20 cellular contexts compared by ENCODE assay signal in the genomic region with DNA sequence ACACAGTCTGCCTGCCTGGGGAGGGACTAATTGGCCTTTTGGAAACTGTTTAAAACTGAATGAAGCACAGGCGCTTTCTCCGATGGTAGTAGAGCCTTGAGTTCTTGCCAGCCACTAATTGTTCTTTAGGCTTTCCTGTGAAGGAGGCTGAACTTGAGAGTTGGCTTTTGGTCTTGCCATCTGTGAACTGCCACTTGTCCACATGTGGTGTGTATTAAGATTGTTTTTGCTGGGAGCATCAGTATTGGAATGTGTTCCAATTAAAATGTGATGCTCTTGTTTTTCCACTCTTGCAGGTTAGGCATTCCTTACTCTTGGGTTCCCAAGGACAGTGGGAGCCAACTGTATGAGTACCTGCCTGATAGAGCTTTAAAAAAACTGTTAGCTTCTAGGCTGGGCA. TPM values are rescaled to one million over a fixed set of nuclear protein-coding genes. Genes with fewer than 3 reads are reported as not detected.
DNase-seq lines count a peak whose midpoint lies in the region; ATAC-seq, FAIRE-seq and TF ChIP-seq lines count a peak whose summit lies in the region.
"Had no signal": no experiment of that assay in that cellular context is flagged by ENCODE, and none has a peak within 500 bp of the region (broad histone marks: within the 10 kb centered on the region; RNA-seq: fewer than 3 reads in every experiment).

No MANE protein-coding gene starts in this region.

- H2AFZ ChIP-seq in SK-N-SH (ENCODE audit: low read depth) (no peak overlapping the region), hepatocyte (no peak overlapping the region)

- H3K4me1 ChIP-seq in SK-N-SH (ENCODE audit: control insufficient read depth in 1 of 2, insufficient read depth in 2 of 2, low read depth in 1 of 2, low read length in 1 of 2) (peaks cover 0 to 22% of the 10 kb centered on the region in 2 experiments; a peak in 2 of 4 replicates), hepatocyte (ENCODE audit: insufficient read depth) (peaks cover 12% of the 10 kb centered on the region)
- H3K4me1 ChIP-seq: A549, Peyer's patch, SJSA1 had no signal

- H3K27ac ChIP-seq in SK-N-SH (ENCODE audit: low read depth in 2 of 2, low read length in 1 of 2) (peak overlapping the region in 1 of 2 experiments; percentile 47; a peak in 2 of 4 replicates), hepatocyte (peak overlapping the region; percentile 28), caudate nucleus (ENCODE audit: low read depth, low read length) (no peak overlapping the region)
- H3K27ac ChIP-seq: A549, Peyer's patch, SJSA1 had no signal

- no peaks in the 10 kb centered on the region for H3F3A ChIP-seq in SK-N-SH (replicated peaks; ENCODE audit: insufficient read depth)

- H3K36me3 ChIP-seq in SK-N-SH (replicated peaks in 1 of 2; ENCODE audit: control insufficient read depth in 1 of 2, insufficient read depth in 2 of 2, low read length in 1 of 2): no peaks in the 10 kb centered on the region
- no peaks in the 10 kb centered on the region for H3K36me3 ChIP-seq in hepatocyte (replicated peaks; ENCODE audit: insufficient read depth, low read depth)
- H3K36me3 ChIP-seq: Peyer's patch, SJSA1 had no signal

- no peak for TF ChIP-seq RAD21 in SK-N-SH (IDR thresholded peaks at IDR 0.05; ENCODE audit: low read length)

- no peak for DNase-seq in SK-N-SH
- DNase-seq in HFF-Myc (ENCODE audit: extremely low read depth, low read depth): peak; percentile 43
- peak; percentile 15 for DNase-seq in RPMI7951 (ENCODE audit: low read depth)
- no peak for DNase-seq in hepatocyte (ENCODE audit: low spot score)
- DNase-seq in caudate nucleus (lab: John Stamatoyannopoulos, UW): no peak
- no peak for DNase-seq in GM12891 (ENCODE audit: insufficient read length, low spot score)
- DNase-seq in SHP77 treated with DMSO at 0.1 percent for 48 hours (lab: John Stamatoyannopoulos, UW): no peak
- DNase-seq: CD4-positive, CD25-positive, alpha-beta regulatory T cell; GDM1; Karpas-422; MV-4-11; NCI-H1694 treated with DMSO at 0.1 percent for 48 hours; NCI-H774; Peyer's patch; SW 1271; T-helper 17 cell had no signal

- H3K79me2 ChIP-seq in SK-N-SH (ENCODE audit: insufficient read depth) (no peaks in the 10 kb centered on the region), hepatocyte (peaks cover 4% of the 10 kb centered on the region)

- no peak overlapping the region for H3K9ac ChIP-seq in SK-N-SH

- no peak overlapping the region for H3K4me2 ChIP-seq in SK-N-SH
- no peak overlapping the region for H3K4me2 ChIP-seq in hepatocyte
- H3K4me2 ChIP-seq: A549 had no signal

- H3K27me3 ChIP-seq in SK-N-SH (ENCODE audit: insufficient read depth) (no peaks in the 10 kb centered on the region), hepatocyte (no peaks in the 10 kb centered on the region)
- H3K27me3 ChIP-seq: Peyer's patch, SJSA1 had no signal

- no peaks in the 10 kb centered on the region for H3K9me2 ChIP-seq in SK-N-SH
- no peaks in the 10 kb centered on the region for H3K9me2 ChIP-seq in hepatocyte (replicated peaks; ENCODE audit: insufficient read depth)

- H3K9me3 ChIP-seq in SK-N-SH (no peaks in the 10 kb centered on the region), hepatocyte (ENCODE audit: low read depth) (no peaks in the 10 kb centered on the region)
- H3K9me3 ChIP-seq: A549, Peyer's patch, SJSA1 had no signal

- no peak for TF ChIP-seq CTCF in SK-N-SH (IDR thresholded peaks at IDR 0.05)
- TF ChIP-seq CTCF in HFF-Myc (IDR thresholded peaks at IDR 0.05; ENCODE audit: low read depth, low read length, missing control alignments): no peak
- TF ChIP-seq CTCF in hepatocyte (IDR thresholded peaks at IDR 0.05; ENCODE audit: poor library complexity): no peak

- no peak for FAIRE-seq in GM12891 (lab: Jason Lieb, UNC)
- FAIRE-seq: A549, GM19239 had no signal

- TF ChIP-seq EP300 in SK-N-SH (IDR thresholded peaks at IDR 0.05; ENCODE audit: borderline replicate concordance in 1 of 2, low read depth in 1 of 2, low read length in 1 of 2): no peak

- no peak overlapping the region for H3K4me3 ChIP-seq in SK-N-SH (ENCODE audit: low read depth in 2 of 2, low read length in 1 of 2)
- no peak overlapping the region for H3K4me3 ChIP-seq in HFF-Myc (replicated peaks; ENCODE audit: low read depth, low read length)
- no peak overlapping the region for H3K4me3 ChIP-seq in hepatocyte
- H3K4me3 ChIP-seq: A549, Peyer's patch, SJSA1 had no signal

- ATAC-seq in SK-N-SH treated with all-trans-retinoic acid at 6 μM for 48 hours: no peak; the same call in 2 of the 3 replicates
- ATAC-seq: A549, T-helper 17 cell had no signal

- POLR2A ChIA-PET in SK-N-SH (lab: Yijun Ruan, JAX): interaction anchor here (0.9 kb wide), 1 partner anchor 160 kb away, joined by 3 read pairs; no protein-coding TSS in a partner anchor

- no peak for TF ChIP-seq POLR2A in GM12891 (IDR thresholded peaks at IDR 0.05; ENCODE audit: low read depth, low read length)

- WGBS in SK-N-SH (ENCODE audit: low lambda C conversion rate): no CpG with 5 or more reads among the region's 2 CpGs
- WGBS in hepatocyte (ENCODE audit: low lambda C conversion rate, missing lambda C conversion rate): 77% methylated on average over 2 of the region's 2 CpGs

- CTCF ChIA-PET in SK-N-SH (lab: Yijun Ruan, JAX): interaction anchor here (0.7 to 1.6 kb wide), 4 partner anchors 18 to 65 kb away, joined by 3 to 7 read pairs (median 3); no protein-coding TSS in a partner anchor

- H4K20me1 ChIP-seq in SK-N-SH (ENCODE audit: insufficient read depth): no peaks in the 10 kb centered on the region
- no peaks in the 10 kb centered on the region for H4K20me1 ChIP-seq in hepatocyte (ENCODE audit: insufficient read depth, poor library complexity, severe bottlenecking)

TF ChIP-seq in SK-N-SH, 30 proteins besides CTCF, POLR2A, EP300 and RAD21:
- TF ChIP-seq POLR2AphosphoS5 (IDR thresholded peaks at IDR 0.05; ENCODE audit: low read depth, low read length): no peak
- no peak for TF ChIP-seq IRF3 (IDR thresholded peaks at IDR 0.05; ENCODE audit: low read depth, low read length)
- TF ChIP-seq CHD2 (IDR thresholded peaks at IDR 0.05; ENCODE audit: low read length, partially characterized antibody): no peak
- no peak for TF ChIP-seq FOXJ3 (CRISPR knock-in tag; IDR thresholded peaks at IDR 0.05)
- peak; percentile 48; the same call in 1 of the 2 replicates for TF ChIP-seq RCOR1 (IDR thresholded peaks at IDR 0.05; ENCODE audit: low read length)

TF ChIP-seq in SK-N-SH treated with all-trans-retinoic acid at 6 μM for 48 hours, 23 proteins besides CTCF, POLR2A, EP300 and RAD21:
- no peak for TF ChIP-seq TCF4 (CRISPR knock-in tag; IDR thresholded peaks at IDR 0.05; ENCODE audit: borderline replicate concordance)
- no peak for TF ChIP-seq ZNF70 (CRISPR knock-in tag; IDR thresholded peaks at IDR 0.05)
- TF ChIP-seq BACH2 (CRISPR knock-in tag; IDR thresholded peaks at IDR 0.05; ENCODE audit: borderline replicate concordance): no peak
- TF ChIP-seq SNAI2 (CRISPR knock-in tag; IDR thresholded peaks at IDR 0.05): no peak

TF ChIP-seq in GM12891, 5 proteins besides CTCF, POLR2A, EP300 and RAD21:
- TF ChIP-seq POU2F2 (IDR thresholded peaks at IDR 0.05; ENCODE audit: low read depth, low read length): no peak
TF ChIP-seq in GM12891: peak in this region for 0.

RNA-seq across cellular contexts. Expression of gene GARNL3, which starts 26.1 kb away (rescaled TPM):
- polyA plus RNA-seq in SK-N-SH (2012; rRNA removed) (9.1 and 10.4 TPM in 2 replicates), hepatocyte (9.5 and 16.4 TPM in 2 replicates)
- polyA plus RNA-seq in SK-N-SH (2012; cell fraction: cytosol; rRNA removed): 5.4 and 6.9 TPM in 2 replicates
- polyA plus RNA-seq in SK-N-SH (2012; cell fraction: nucleus; rRNA removed): 29.0 and 36.8 TPM in 2 replicates
- 2.5 and 3.2 TPM in 2 replicates for total RNA-seq in RPMI7951 (2014; rRNA removed; shearing (Covaris generic))
- 10.5 and 14.5 TPM in 2 replicates for total RNA-seq in hepatocyte
- polyA plus RNA-seq in GM12891 (2012; ENCODE audit: low read depth, missing spikeins): 2.9 TPM

Comparison
In these comparisons a context has a peak if more than half of its experiments do, and no peak if none do; other contexts are left out.
1. DNase-seq: peak in HFF-Myc (single experiment) and RPMI7951 (single experiment); none in SK-N-SH (single experiment), hepatocyte (single experiment), caudate nucleus (0 of 61), GM12891 (single experiment) and SHP77 treated with DMSO at 0.1 percent for 48 hours (single experiment).